In the genomic region with DNA sequence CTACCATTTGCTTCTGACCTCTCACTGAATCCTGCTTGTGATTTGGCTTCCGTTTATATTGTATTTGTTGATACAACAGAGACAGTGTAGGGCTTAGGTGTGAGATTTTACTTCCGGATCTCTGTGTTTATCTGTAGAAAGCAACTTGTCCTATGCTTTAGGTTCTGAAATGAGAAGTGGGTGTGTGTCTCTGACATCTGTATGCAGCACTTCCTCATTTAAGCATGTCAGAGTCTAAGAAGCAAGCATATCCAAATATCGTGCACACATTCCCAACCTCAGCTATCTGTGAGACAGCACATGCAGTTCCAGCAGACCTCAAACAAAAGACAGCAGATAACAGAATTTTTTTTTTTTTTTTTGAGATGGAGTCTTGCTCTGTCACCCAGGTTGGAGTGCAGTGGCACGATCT, we compare ENCODE assay signal across 8 cellular contexts. TPM values are rescaled to one million over a fixed set of nuclear protein-coding genes. Genes with fewer than 3 reads are reported as not detected.
A peak's percentile ranks its signal among the peaks of the same experiment; 100 is the strongest.
DNase-seq lines count a peak whose midpoint lies in the region; ATAC-seq and TF ChIP-seq lines count a peak whose summit lies in the region.

No MANE protein-coding gene starts in this region.

- intact Hi-C loops in body of pancreas (cut with DNase I) = loop anchor here (10.0 kb wide), 2 partner anchors 73 to 197 kb away; no protein-coding TSS in a partner anchor

- 9 to 13% methylated on average over 4 of the region's 4 CpGs for WGBS in body of pancreas, 2 donors

- ATAC-seq in GM21390 (IDR thresholded peaks at IDR 0.05; ENCODE audit: unreplicated experiment) (peak; percentile 99), HG03575 (IDR thresholded peaks at IDR 0.05; ENCODE audit: extremely low read depth, insufficient number of reproducible peaks, low FRiP score, unreplicated experiment) (peak; percentile 98), body of pancreas (peak; percentile 43)
- ATAC-seq in stimulated activated naive CD8-positive, alpha-beta T cell treated with anti-CD3 and anti-CD28 coated beads, Interleukin-15, Interleukin-2, amounts not matched to agents 100 U/mL and 50 U/mL, for 24 hours = peak; percentile 55

- TF ChIP-seq POLR2A in body of pancreas (IDR thresholded peaks at IDR 0.05) = no peak

- H3K27me3 ChIP-seq in body of pancreas = no peaks in the 10 kb centered on the region

- DNase-seq in GF-D8 (lab: John Stamatoyannopoulos, UW) (peak; percentile 81), body of pancreas (peak in 1 of 4 donors; percentile 47), amygdala (lab: John Stamatoyannopoulos, UW) (no peak), foreskin fibroblast (no peak), NCI-H2196 treated with DMSO at 0.1 percent for 48 hours (lab: John Stamatoyannopoulos, UW; ENCODE audit: unreplicated experiment) (no peak)
- DNase-seq in stimulated activated naive CD8-positive, alpha-beta T cell treated with anti-CD3 and anti-CD28 coated beads, Interleukin-15, Interleukin-2, amounts not matched to agents 100 U/mL and 50 U/mL, for 24 hours = no peak

- no peaks in the 10 kb centered on the region for H3K36me3 ChIP-seq in body of pancreas (replicated peaks in 1 of 2; ENCODE audit: insufficient read depth in 1 of 2, low read depth in 2 of 2)

- H3K9me3 ChIP-seq in body of pancreas = no peaks in the 10 kb centered on the region

- H3K27ac ChIP-seq in body of pancreas = peak overlapping the region in 3 of 4 donors; percentile 17 to 26 (median 19)

- H3K4me1 ChIP-seq in body of pancreas = peaks cover 82% of the 10 kb centered on the region

- H3K4me3 ChIP-seq in body of pancreas (no peak overlapping the region), foreskin fibroblast (ENCODE audit: low read depth in 1 of 2, low read length in 2 of 2) (no peak overlapping the region)

- TF ChIP-seq CTCF in body of pancreas (IDR thresholded peaks at IDR 0.05) (no peak), foreskin fibroblast (IDR thresholded peaks at IDR 0.05; ENCODE audit: low read depth, low read length) (no peak)

RNA-seq across cellular contexts. Expression of a gene that starts 16.3 kb away (rescaled TPM):
- 10 to 100 TPM; 38.1 to 63.6 TPM for total RNA-seq in body of pancreas

Comparison
In these comparisons a context has a peak if more than half of its experiments do, and no peak if none do; other contexts are left out.
1. ATAC-seq: peak in every context shown above with its lines; median percentile 99 in GM21390; 98 in HG03575; 55 in stimulated activated naive CD8-positive, alpha-beta T cell treated with anti-CD3 and anti-CD28 coated beads, Interleukin-15, Interleukin-2, amounts not matched to agents 100 U/mL and 50 U/mL, for 24 hours; 43 in body of pancreas.